ENCODE assay signal across 13 cellular contexts in the genomic region with DNA sequence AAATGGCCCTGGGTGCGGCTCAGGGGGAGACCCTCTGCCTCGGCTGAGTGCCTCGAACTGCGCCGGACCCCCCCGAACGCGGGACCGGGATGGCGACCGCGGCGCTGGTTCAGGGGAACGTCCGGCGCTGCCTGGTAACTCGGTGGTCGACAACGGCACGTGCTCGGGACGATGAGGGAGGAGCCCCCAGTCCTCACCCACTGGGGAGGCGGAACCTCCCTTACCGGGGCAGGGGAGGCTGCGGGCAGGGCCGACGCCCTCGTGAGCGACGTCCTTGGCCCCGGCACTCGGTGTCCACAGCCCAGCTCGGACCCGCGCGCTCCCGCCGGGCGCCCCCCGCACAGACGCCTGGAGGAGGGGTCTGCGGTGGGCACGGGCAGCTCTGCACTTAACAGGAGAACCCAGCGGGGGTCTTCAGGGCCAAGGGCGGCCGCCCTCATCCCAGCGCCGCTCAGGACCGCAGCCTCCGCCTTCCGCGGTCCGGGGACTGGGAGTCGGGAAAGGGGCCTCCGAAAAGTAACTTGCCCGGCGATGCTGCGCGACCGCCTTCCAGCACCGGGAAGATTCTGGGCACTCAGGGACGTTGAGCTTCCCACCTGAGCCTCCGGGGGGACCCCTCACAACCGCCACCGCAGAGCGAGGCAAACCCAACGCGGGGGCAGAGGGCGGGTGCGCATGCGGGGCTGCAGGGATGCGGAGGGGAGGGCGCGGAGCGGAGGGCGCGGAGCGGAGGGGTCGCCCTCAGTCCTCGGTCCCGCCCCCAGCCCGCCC. TPM values are rescaled to one million over a fixed set of nuclear protein-coding genes. Genes with fewer than 3 reads are reported as not detected.
DNase-seq lines count a peak whose midpoint lies in the region; ATAC-seq, FAIRE-seq and TF ChIP-seq lines count a peak whose summit lies in the region.
"Had no signal": no experiment of that assay in that cellular context is flagged by ENCODE, and none has a peak within 500 bp of the region (broad histone marks: within the 10 kb centered on the region; RNA-seq: fewer than 3 reads in every experiment).

No MANE protein-coding gene starts in this region.

- H3K4me1 Mint-ChIP-seq in H9: peaks cover 5 to 13% of the 10 kb centered on the region in 2 experiments
- peaks cover 9% of the 10 kb centered on the region for H3K4me1 Mint-ChIP-seq in astrocyte (ENCODE audit: low read depth, unreplicated experiment)
- peaks cover 15% of the 10 kb centered on the region for H3K4me1 Mint-ChIP-seq in stimulated activated effector memory CD8-positive, alpha-beta T cell treated with anti-CD3 and anti-CD28 coated beads, Interleukin-12 subunit alpha, Interleukin-12 subunit beta, amount 100 ng/mL, for 72 hours

- H3K4me3 Mint-ChIP-seq in H9 (peak overlapping the region; percentile 36 to 71), astrocyte (ENCODE audit: unreplicated experiment) (peak overlapping the region; percentile 77)
- peak overlapping the region; percentile 60 for H3K4me3 Mint-ChIP-seq in stimulated activated effector memory CD8-positive, alpha-beta T cell treated with anti-CD3 and anti-CD28 coated beads, Interleukin-12 subunit alpha, Interleukin-12 subunit beta, amount 100 ng/mL, for 72 hours
- H3K4me3 Mint-ChIP-seq: activated naive CD4-positive, alpha-beta T cell treated with anti-CD3 and anti-CD28 coated beads for 36 hours; stimulated activated naive CD8-positive, alpha-beta T cell treated with anti-CD3 and anti-CD28 coated beads, Interleukin-15, Interleukin-2, amounts not matched to agents 100 ng/mL and 50 ng/mL, for 24 hours; T-helper 1 cell treated with Interleukin-12 subunit alpha and Interleukin-12 subunit beta and Interleukin-4 antibody, amounts not matched to agents 30 μg/mL and 1 μg/mL, for 36 hours had no signal

- H4K5ac ChIP-seq in H9 (ENCODE audit: insufficient read length, low read depth, low read length): no peak overlapping the region

- H3K36me3 ChIP-seq in astrocyte (ENCODE audit: insufficient read depth, low read length) (no peaks in the 10 kb centered on the region), iPS-15b (ENCODE audit: control insufficient read depth, insufficient read depth, low read length) (no peaks in the 10 kb centered on the region)

- H3K23me2 ChIP-seq in H9 (ENCODE audit: insufficient read length, low read depth, low read length, poor library complexity, severe bottlenecking): peaks cover 20% of the 10 kb centered on the region

- H3K27me3 ChIP-seq in H9 (ENCODE audit: insufficient read depth, low read length): peaks cover 37% of the 10 kb centered on the region; the same call in 1 of the 2 replicates
- H3K27me3 ChIP-seq in astrocyte (ENCODE audit: insufficient read depth, low read length): no peaks in the 10 kb centered on the region
- H3K27me3 ChIP-seq in iPS-15b (ENCODE audit: control insufficient read depth, insufficient read depth, low read length): peaks cover 61% of the 10 kb centered on the region

- DNase-seq in H9: peak; percentile 55
- DNase-seq in astrocyte (ENCODE audit: low read depth): no peak
- no peak for DNase-seq in stimulated activated effector memory CD8-positive, alpha-beta T cell treated with anti-CD3 and anti-CD28 coated beads, Interleukin-12 subunit alpha, Interleukin-12 subunit beta, amount 100 ng/mL, for 72 hours (ENCODE audit: low spot score in 2 of 2)
- DNase-seq in H54 (ENCODE audit: insufficient read length, low spot score): no peak
- no peak for DNase-seq in HTR-8/SVneo (ENCODE audit: insufficient read length, low spot score)
- no peak for DNase-seq in foreskin melanocyte
- DNase-seq: activated naive CD4-positive, alpha-beta T cell treated with anti-CD3 and anti-CD28 coated beads for 36 hours; NCI-H1105 had no signal

- H2BK5ac ChIP-seq in H9 (ENCODE audit: insufficient read length, low read length): no peak overlapping the region

- peaks cover 79% of the 10 kb centered on the region for H3K27me3 Mint-ChIP-seq in H9 (ENCODE audit: low read depth)
- H3K27me3 Mint-ChIP-seq in astrocyte (ENCODE audit: low read depth, unreplicated experiment): no peaks in the 10 kb centered on the region

- no peak overlapping the region for H2AFZ ChIP-seq in H9 (ENCODE audit: low read length)
- H2AFZ ChIP-seq in astrocyte (ENCODE audit: low read depth, low read length): no peak overlapping the region

- H3K79me2 ChIP-seq in H9 (ENCODE audit: insufficient read depth, low read length): no peaks in the 10 kb centered on the region
- H3K79me2 ChIP-seq in astrocyte (ENCODE audit: insufficient read depth, low read length): no peaks in the 10 kb centered on the region

- no peak overlapping the region for H4K91ac ChIP-seq in H9 (ENCODE audit: insufficient read length, low read depth, low read length)

- H3K9me3 Mint-ChIP-seq in H9 (no peaks in the 10 kb centered on the region), astrocyte (ENCODE audit: unreplicated experiment) (no peaks in the 10 kb centered on the region)
- no peaks in the 10 kb centered on the region for H3K9me3 Mint-ChIP-seq in stimulated activated effector memory CD8-positive, alpha-beta T cell treated with anti-CD3 and anti-CD28 coated beads, Interleukin-12 subunit alpha, Interleukin-12 subunit beta, amount 100 ng/mL, for 72 hours
- H3K9me3 Mint-ChIP-seq: activated naive CD4-positive, alpha-beta T cell treated with anti-CD3 and anti-CD28 coated beads for 36 hours; stimulated activated naive CD8-positive, alpha-beta T cell treated with anti-CD3 and anti-CD28 coated beads, Interleukin-15, Interleukin-2, amounts not matched to agents 100 ng/mL and 50 ng/mL, for 24 hours; T-helper 1 cell treated with Interleukin-12 subunit alpha and Interleukin-12 subunit beta and Interleukin-4 antibody, amounts not matched to agents 30 μg/mL and 1 μg/mL, for 36 hours had no signal

- no peak overlapping the region for H3T11ph ChIP-seq in H9 (ENCODE audit: low read length)

- H3K4me2 ChIP-seq in H9 (ENCODE audit: insufficient read depth, insufficient read length, low read length): peak overlapping the region; percentile 9
- peak overlapping the region; percentile 95 for H3K4me2 ChIP-seq in astrocyte (ENCODE audit: low read length)

- H4K20me1 ChIP-seq in H9 (ENCODE audit: control insufficient read depth, insufficient read depth, insufficient read length) (no peaks in the 10 kb centered on the region), astrocyte (ENCODE audit: insufficient read depth, low read length) (peaks cover 21% of the 10 kb centered on the region)

- no peak overlapping the region for H3K14ac ChIP-seq in H9 (ENCODE audit: insufficient read depth, low read length)

- no peak overlapping the region for H2BK120ac ChIP-seq in H9 (ENCODE audit: low read depth, low read length, poor library complexity, severe bottlenecking)

- TF ChIP-seq POLR2A in H54 (IDR thresholded peaks at IDR 0.05; ENCODE audit: low read depth, low read length): no peak

- H4K8ac ChIP-seq in H9 (replicated peaks; ENCODE audit: insufficient read length, low read depth, low read length): no peak overlapping the region

- no peak overlapping the region for H2BK12ac ChIP-seq in H9 (ENCODE audit: insufficient read length, low read depth, low read length)

- TF ChIP-seq CTCF in H9 (conservative IDR thresholded peaks at IDR 0.05): peak; percentile 30; the same call in 1 of the 3 replicates
- TF ChIP-seq CTCF in astrocyte (IDR thresholded peaks at IDR 0.05; ENCODE audit: insufficient read depth, low read depth, low read length): no peak

- peak overlapping the region; percentile 59 for H3K4me3 ChIP-seq in astrocyte (ENCODE audit: insufficient read depth, low read depth, low read length)
- peak overlapping the region; percentile 45 for H3K4me3 ChIP-seq in iPS-15b (ENCODE audit: low read depth, low read length)

- H3K56ac ChIP-seq in H9 (ENCODE audit: insufficient read length, low read depth, low read length): no peak overlapping the region

- H3K9me3 ChIP-seq in H9 (ENCODE audit: control insufficient read depth, low read depth, low read length) (no peaks in the 10 kb centered on the region), astrocyte (ENCODE audit: insufficient read depth, low read depth, low read length) (no peaks in the 10 kb centered on the region), iPS-15b (ENCODE audit: control insufficient read depth, insufficient read depth, low read length) (no peaks in the 10 kb centered on the region)

- H2BK15ac ChIP-seq in H9 (ENCODE audit: low read depth, low read length): no peak overlapping the region; the same call in 1 of the 2 replicates

- H3K27ac Mint-ChIP-seq in H9 (no peak overlapping the region; a peak in 1 of 7 replicates), astrocyte (ENCODE audit: unreplicated experiment) (no peak overlapping the region)
- H3K27ac Mint-ChIP-seq in stimulated activated effector memory CD8-positive, alpha-beta T cell treated with anti-CD3 and anti-CD28 coated beads, Interleukin-12 subunit alpha, Interleukin-12 subunit beta, amount 100 ng/mL, for 72 hours: no peak overlapping the region
- H3K27ac Mint-ChIP-seq: activated naive CD4-positive, alpha-beta T cell treated with anti-CD3 and anti-CD28 coated beads for 36 hours; stimulated activated naive CD8-positive, alpha-beta T cell treated with anti-CD3 and anti-CD28 coated beads, Interleukin-15, Interleukin-2, amounts not matched to agents 100 ng/mL and 50 ng/mL, for 24 hours; T-helper 1 cell treated with Interleukin-12 subunit alpha and Interleukin-12 subunit beta and Interleukin-4 antibody, amounts not matched to agents 30 μg/mL and 1 μg/mL, for 36 hours had no signal

- no peak overlapping the region for H3K23ac ChIP-seq in H9 (ENCODE audit: insufficient read length, low read depth, low read length)

- H2AK5ac ChIP-seq in H9 (ENCODE audit: insufficient read length, low read length): no peak overlapping the region

- 0 out of 2 replicates have a peak, but pooled peaks cover 1% of the 10 kb centered on the region for H3K4me1 ChIP-seq in H9 (ENCODE audit: insufficient read depth, low read length)
- peaks cover 14% of the 10 kb centered on the region for H3K4me1 ChIP-seq in astrocyte (ENCODE audit: insufficient read depth, low read length)
- no peaks in the 10 kb centered on the region for H3K4me1 ChIP-seq in iPS-15b (ENCODE audit: control insufficient read depth, insufficient read depth, low read length)

- H3K4ac ChIP-seq in H9 (ENCODE audit: low read depth, low read length): no peak overlapping the region

- H3K36me3 Mint-ChIP-seq in H9 (ENCODE audit: insufficient read depth in 1 of 3, low read depth in 3 of 3): no peaks in the 10 kb centered on the region
- H3K36me3 Mint-ChIP-seq in astrocyte (ENCODE audit: low read depth, unreplicated experiment): peaks cover 8% of the 10 kb centered on the region
- H3K36me3 Mint-ChIP-seq in stimulated activated effector memory CD8-positive, alpha-beta T cell treated with anti-CD3 and anti-CD28 coated beads, Interleukin-12 subunit alpha, Interleukin-12 subunit beta, amount 100 ng/mL, for 72 hours: no peaks in the 10 kb centered on the region

- no peak for ATAC-seq in stimulated activated effector memory CD8-positive, alpha-beta T cell treated with anti-CD3 and anti-CD28 coated beads, Interleukin-12 subunit alpha, Interleukin-12 subunit beta, amount 100 ng/mL, for 72 hours
- ATAC-seq in GM21515 (IDR thresholded peaks at IDR 0.05; ENCODE audit: unreplicated experiment): no peak

- H3K18ac ChIP-seq in H9 (ENCODE audit: insufficient read length, low read depth, low read length): no peak overlapping the region

- H3K27ac ChIP-seq in H9 (ENCODE audit: insufficient read length, low read depth, low read length): no peak overlapping the region
- no peak overlapping the region for H3K27ac ChIP-seq in astrocyte (ENCODE audit: low read depth, low read length)

- FAIRE-seq in astrocyte (lab: Jason Lieb, UNC) (no peak), H54 (lab: Jason Lieb, UNC) (no peak), HTR-8/SVneo (lab: Jason Lieb, UNC) (no peak)
- FAIRE-seq: frontal cortex had no signal

- WGBS in H9 (ENCODE audit: extremely low coverage, insufficient read length, low lambda C conversion rate): no CpG with 5 or more reads among the region's 82 CpGs

- no peak overlapping the region for H2BK20ac ChIP-seq in H9 (ENCODE audit: low read depth, low read length, poor library complexity, severe bottlenecking)

- no peaks in the 10 kb centered on the region for H3K79me1 ChIP-seq in H9 (ENCODE audit: insufficient read depth, low read depth, low read length, poor library complexity, severe bottlenecking)

- H3K9ac ChIP-seq in H9 (ENCODE audit: extremely low read depth, insufficient read length, low read length) (no peak overlapping the region), astrocyte (ENCODE audit: low read length) (peak overlapping the region; percentile 97), iPS-15b (ENCODE audit: low read depth, low read length) (no peak overlapping the region)

RNA-seq across cellular contexts. Expression of gene HES4, which starts 1.7 kb away (rescaled TPM):
- total RNA-seq in H9 (2021): 3.7 and 4.0 TPM in 2 replicates
- 149 and 169 TPM in 2 replicates for total RNA-seq in astrocyte

RNA-seq across cellular contexts. Expression of gene ISG15, which starts 15.1 kb away (rescaled TPM):
- total RNA-seq in H9 (2021): 39.7 and 40.8 TPM in 2 replicates
- 1,830 and 1,896 TPM in 2 replicates for total RNA-seq in astrocyte

RNA-seq across cellular contexts. Expression of gene PERM1, which starts 16.3 kb away (rescaled TPM):
- total RNA-seq in H9 (2021) (not detected in 2 replicates), astrocyte (0.20 TPM in 1 of 2 replicates, not detected in the other)
- total RNA-seq: activated naive CD4-positive, alpha-beta T cell treated with anti-CD3 and anti-CD28 coated beads for 36 hours; frontal cortex had no signal

RNA-seq across cellular contexts. Expression of gene AGRN, which starts 21.7 kb away (rescaled TPM):
- 173 and 175 TPM in 2 replicates for total RNA-seq in H9 (2021)
- 589 and 603 TPM in 2 replicates for total RNA-seq in astrocyte

RNA-seq across cellular contexts. Expression of gene PLEKHN1, which starts 32.0 kb away (rescaled TPM):
- 2.0 and 3.0 TPM in 2 replicates for total RNA-seq in H9 (2021)
- total RNA-seq in astrocyte: 2.1 and 2.4 TPM in 2 replicates
- total RNA-seq: frontal cortex had no signal

Comparison
In these comparisons a context has a peak if more than half of its experiments do, and no peak if none do; other contexts are left out.
1. RNA of gene HES4, which starts 1.7 kb away (total RNA-seq): 149 to 169 TPM in astrocyte; 3.7 to 4.0 TPM in H9; every median in the first group is over 10 times any median in the second.
2. RNA of gene ISG15, which starts 15.1 kb away (total RNA-seq): 1,830 to 1,896 TPM in astrocyte; 39.7 to 40.8 TPM in H9; every median in the first group is over 10 times any median in the second.
3. Peak in every context shown above with its lines, with median percentiles within 50 percentile points of each other: H3K4me3 Mint-ChIP-seq.